11 cellular contexts compared by ENCODE assay signal in the genomic region with DNA sequence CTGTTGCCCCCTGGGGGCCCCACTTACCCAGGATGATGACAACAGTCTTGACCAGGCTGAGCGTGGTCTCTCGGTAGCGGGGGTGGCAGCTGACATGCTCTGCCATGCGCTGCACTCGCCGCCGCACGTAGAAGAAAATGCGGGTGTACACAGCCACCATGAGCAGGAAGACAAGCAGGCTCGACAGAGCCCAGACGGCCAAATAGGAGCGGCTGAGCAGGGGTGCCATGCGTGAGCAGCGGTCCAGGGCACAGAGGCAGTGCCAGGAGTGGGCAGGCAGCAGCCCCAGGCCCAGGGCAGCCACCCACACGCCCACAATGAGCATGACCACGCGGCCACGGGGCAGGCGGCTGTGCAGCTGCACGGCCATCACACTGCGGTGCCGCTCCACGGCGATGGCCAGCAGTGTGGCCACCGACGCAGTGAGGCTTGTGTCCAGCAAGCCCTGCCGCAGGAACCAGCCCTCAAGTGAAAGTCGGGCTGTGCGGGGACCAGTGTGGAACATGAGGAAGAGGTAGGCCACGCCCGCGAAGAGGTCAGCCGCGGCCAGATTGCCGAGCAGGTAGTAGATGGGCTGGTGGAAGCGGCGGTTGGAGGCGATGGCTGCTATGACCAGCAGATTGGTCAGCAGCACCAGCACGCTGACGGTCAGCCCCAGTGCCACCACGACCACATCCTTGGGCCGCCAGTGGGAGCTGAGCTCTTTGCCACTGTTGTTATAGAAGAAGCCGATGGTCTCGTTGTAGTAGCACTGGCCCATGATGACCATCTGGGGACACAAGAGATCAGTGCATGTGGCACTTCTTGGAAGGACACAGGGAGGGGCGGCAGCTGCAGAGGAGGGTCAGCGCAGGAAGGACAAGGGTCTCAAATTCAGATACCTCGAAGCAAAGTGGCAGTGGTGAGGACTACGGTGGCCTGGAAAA. TPM values are rescaled to one million over a fixed set of nuclear protein-coding genes. Genes with fewer than 3 reads are reported as not detected.
DNase-seq lines count a peak whose midpoint lies in the region; ATAC-seq and TF ChIP-seq lines count a peak whose summit lies in the region.
"Had no signal": no experiment of that assay in that cellular context is flagged by ENCODE, and none has a peak within 500 bp of the region (broad histone marks: within the 10 kb centered on the region; RNA-seq: fewer than 3 reads in every experiment).

No MANE protein-coding gene starts in this region.

- no peaks in the 10 kb centered on the region for H3K27me3 Mint-ChIP-seq in CD4-positive, CD25-positive, alpha-beta regulatory T cell
- H3K27me3 Mint-ChIP-seq in chondrocyte (ENCODE audit: low read depth): no peaks in the 10 kb centered on the region
- H3K27me3 Mint-ChIP-seq in natural killer cell treated with Interleukin-12 subunit alpha and Interleukin-12 subunit beta and Interleukin-15 and Interleukin-18, amount 100 ng/mL, for 72 hours: no peaks in the 10 kb centered on the region

- no peaks in the 10 kb centered on the region for H3K27me3 ChIP-seq in CD4-positive, CD25-positive, alpha-beta regulatory T cell (ENCODE audit: control insufficient read depth, insufficient read depth, low read length)
- no peaks in the 10 kb centered on the region for H3K27me3 ChIP-seq in Karpas-422 (ENCODE audit: low read length)
- H3K27me3 ChIP-seq: SJCRH30 had no signal

- H3K27ac ChIP-seq in CD4-positive, CD25-positive, alpha-beta regulatory T cell (ENCODE audit: insufficient read depth, low read length, poor library complexity, severe bottlenecking): peak overlapping the region; percentile 88
- H3K27ac ChIP-seq in Karpas-422 (ENCODE audit: low read length): no peak overlapping the region
- H3K27ac ChIP-seq: SJCRH30 had no signal

- H3K4me3 Mint-ChIP-seq in CD4-positive, CD25-positive, alpha-beta regulatory T cell: peak overlapping the region; percentile 89 to 99 (median 98)
- H3K4me3 Mint-ChIP-seq in chondrocyte (ENCODE audit: unreplicated experiment): peak overlapping the region; percentile 72
- peak overlapping the region; percentile 89 for H3K4me3 Mint-ChIP-seq in natural killer cell treated with Interleukin-12 subunit alpha and Interleukin-12 subunit beta and Interleukin-15 and Interleukin-18, amount 100 ng/mL, for 72 hours

- peaks cover 25% of the 10 kb centered on the region for H3K36me3 ChIP-seq in CD4-positive, CD25-positive, alpha-beta regulatory T cell (ENCODE audit: control insufficient read depth, insufficient read depth, low read length)
- H3K36me3 ChIP-seq in Karpas-422 (ENCODE audit: insufficient read depth, low read length): peaks cover 11% of the 10 kb centered on the region
- H3K36me3 ChIP-seq: SJCRH30 had no signal

- peaks cover 10% of the 10 kb centered on the region for H3K36me3 Mint-ChIP-seq in CD4-positive, CD25-positive, alpha-beta regulatory T cell
- no peaks in the 10 kb centered on the region for H3K36me3 Mint-ChIP-seq in chondrocyte (ENCODE audit: low read depth)
- no peaks in the 10 kb centered on the region for H3K36me3 Mint-ChIP-seq in natural killer cell treated with Interleukin-12 subunit alpha and Interleukin-12 subunit beta and Interleukin-15 and Interleukin-18, amount 100 ng/mL, for 72 hours

- H3K4me2 ChIP-seq in Karpas-422 (ENCODE audit: low read depth, low read length, poor library complexity, severe bottlenecking): peak overlapping the region; percentile 84

- H3K9me3 ChIP-seq in CD4-positive, CD25-positive, alpha-beta regulatory T cell (ENCODE audit: control insufficient read depth in 2 of 2, low read length in 2 of 2): no peaks in the 10 kb centered on the region
- H3K9me3 ChIP-seq in Karpas-422 (ENCODE audit: low read length): no peaks in the 10 kb centered on the region
- H3K9me3 ChIP-seq: SJCRH30 had no signal

- no peaks in the 10 kb centered on the region for H3K79me2 ChIP-seq in Karpas-422 (ENCODE audit: low read length)

- peak overlapping the region; percentile 76; the same call in 1 of the 2 replicates for H3K9ac ChIP-seq in Karpas-422 (ENCODE audit: low read length)

- H3K9me2 ChIP-seq in Karpas-422 (replicated peaks; ENCODE audit: insufficient read depth, low read length): no peaks in the 10 kb centered on the region

- H3K4me1 Mint-ChIP-seq in CD4-positive, CD25-positive, alpha-beta regulatory T cell: peaks cover 5 to 48% (median 17%) of the 10 kb centered on the region in 4 donors
- H3K4me1 Mint-ChIP-seq in chondrocyte (ENCODE audit: low read depth): peaks cover 13% of the 10 kb centered on the region
- peaks cover 18 to 23% of the 10 kb centered on the region in 2 donors for H3K4me1 Mint-ChIP-seq in natural killer cell treated with Interleukin-12 subunit alpha and Interleukin-12 subunit beta and Interleukin-15 and Interleukin-18, amount 100 ng/mL, for 72 hours (ENCODE audit: low read depth in 2 of 2)

- DNase-seq in CD4-positive, CD25-positive, alpha-beta regulatory T cell: no peak
- DNase-seq in Karpas-422 (no peak), chondrocyte (ENCODE audit: low spot score) (peak; percentile 92), NCI-H2196 (lab: John Stamatoyannopoulos, UW; ENCODE audit: unreplicated experiment) (no peak), inferior parietal cortex (ENCODE audit: extremely low spot score) (no peak)
- DNase-seq in natural killer cell treated with Interleukin-12 subunit alpha and Interleukin-12 subunit beta and Interleukin-15 and Interleukin-18, amount 100 ng/mL, for 72 hours (ENCODE audit: low spot score): no peak
- DNase-seq: activated gamma-delta T cell, NCI-H1436 treated with DMSO at 0.1 percent for 48 hours, SJCRH30 had no signal

- peak overlapping the region; percentile 84 for H3K4me3 ChIP-seq in CD4-positive, CD25-positive, alpha-beta regulatory T cell (ENCODE audit: low read depth, low read length)
- H3K4me3 ChIP-seq in Karpas-422 (ENCODE audit: low read length): peak overlapping the region; percentile 73; the same call in 1 of the 2 replicates
- H3K4me3 ChIP-seq: SJCRH30 had no signal

- no peak overlapping the region for H2AFZ ChIP-seq in Karpas-422 (ENCODE audit: low read length)

- peaks cover 29% of the 10 kb centered on the region for H3K4me1 ChIP-seq in CD4-positive, CD25-positive, alpha-beta regulatory T cell (ENCODE audit: control insufficient read depth, insufficient read depth, low read length, poor library complexity, severe bottlenecking)
- peaks cover 14% of the 10 kb centered on the region for H3K4me1 ChIP-seq in Karpas-422 (ENCODE audit: low read length)
- H3K4me1 ChIP-seq: SJCRH30 had no signal

- H3K27ac Mint-ChIP-seq in CD4-positive, CD25-positive, alpha-beta regulatory T cell: peak overlapping the region; percentile 95 to 99 (median 96)
- H3K27ac Mint-ChIP-seq in chondrocyte (ENCODE audit: unreplicated experiment): peak overlapping the region; percentile 18
- H3K27ac Mint-ChIP-seq in natural killer cell treated with Interleukin-12 subunit alpha and Interleukin-12 subunit beta and Interleukin-15 and Interleukin-18, amount 100 ng/mL, for 72 hours: peak overlapping the region; percentile 75 to 76

- no peak for ATAC-seq in CD4-positive, CD25-positive, alpha-beta regulatory T cell (ENCODE audit: low read depth in 2 of 2)
- ATAC-seq in natural killer cell treated with Interleukin-12 subunit alpha and Interleukin-12 subunit beta and Interleukin-15 and Interleukin-18, amount 100 ng/mL, for 72 hours: no peak
- ATAC-seq in GM18909 (IDR thresholded peaks at IDR 0.05; ENCODE audit: poor library complexity, unreplicated experiment): no peak
- ATAC-seq in GM21423 (IDR thresholded peaks at IDR 0.05; ENCODE audit: unreplicated experiment): no peak

- H4K20me1 ChIP-seq in Karpas-422 (ENCODE audit: insufficient read depth, low read depth, low read length): no peaks in the 10 kb centered on the region

- no peaks in the 10 kb centered on the region for H3K9me3 Mint-ChIP-seq in CD4-positive, CD25-positive, alpha-beta regulatory T cell
- H3K9me3 Mint-ChIP-seq in chondrocyte (ENCODE audit: low read depth): no peaks in the 10 kb centered on the region
- no peaks in the 10 kb centered on the region for H3K9me3 Mint-ChIP-seq in natural killer cell treated with Interleukin-12 subunit alpha and Interleukin-12 subunit beta and Interleukin-15 and Interleukin-18, amount 100 ng/mL, for 72 hours

- TF ChIP-seq CTCF in chondrocyte (IDR thresholded peaks at IDR 0.05): no peak

RNA-seq across cellular contexts. Expression of gene LPAR2, which starts 1.2 kb away (rescaled TPM):
- 120 TPM for total RNA-seq in CD4-positive, CD25-positive, alpha-beta regulatory T cell
- 10 to 100 TPM; 29.9 to 48.5 (median 40.4) TPM for polyA plus RNA-seq in CD4-positive, CD25-positive, alpha-beta regulatory T cell
- total RNA-seq in Karpas-422 (2014; rRNA removed; shearing (Covaris generic); ENCODE audit: low replicate concordance): 18.9 and 22.0 TPM in 2 replicates
- 8.1 to 9.5 TPM (median 8.2 TPM) in 3 replicates for total RNA-seq in chondrocyte
- 10 to 100 TPM; 33.7 to 35.0 TPM for total RNA-seq in natural killer cell treated with Interleukin-12 subunit alpha and Interleukin-12 subunit beta and Interleukin-15 and Interleukin-18, amount 100 ng/mL, for 72 hours

RNA-seq across cellular contexts. Expression of gene PBX4, which starts 8.3 kb away (rescaled TPM):
- 85.3 TPM for total RNA-seq in CD4-positive, CD25-positive, alpha-beta regulatory T cell
- 1 to 10 TPM; 4.1 to 7.2 (median 5.9) TPM for polyA plus RNA-seq in CD4-positive, CD25-positive, alpha-beta regulatory T cell
- 0.25 TPM in 1 of 2 replicates, not detected in the other for total RNA-seq in Karpas-422 (2014; rRNA removed; shearing (Covaris generic); ENCODE audit: low replicate concordance)
- 1.1 to 1.5 TPM (median 1.2 TPM) in 3 replicates for total RNA-seq in chondrocyte
- total RNA-seq in natural killer cell treated with Interleukin-12 subunit alpha and Interleukin-12 subunit beta and Interleukin-15 and Interleukin-18, amount 100 ng/mL, for 72 hours: 10 to 100 TPM; 26.3 to 80.1 TPM

RNA-seq across cellular contexts. Expression of gene GMIP, which starts 16.7 kb away (rescaled TPM):
- 155 TPM for total RNA-seq in CD4-positive, CD25-positive, alpha-beta regulatory T cell
- polyA plus RNA-seq in CD4-positive, CD25-positive, alpha-beta regulatory T cell: 10 to 100 TPM; 42.1 to 51.0 (median 45.7) TPM
- total RNA-seq in Karpas-422 (2014; rRNA removed; shearing (Covaris generic); ENCODE audit: low replicate concordance): 24.3 and 55.8 TPM in 2 replicates
- 18.0 to 19.5 TPM (median 18.3 TPM) in 3 replicates for total RNA-seq in chondrocyte
- 100 to 1,000 TPM in 1 of 2 donors, 10 to 100 TPM in 1; 87.2 to 112 TPM for total RNA-seq in natural killer cell treated with Interleukin-12 subunit alpha and Interleukin-12 subunit beta and Interleukin-15 and Interleukin-18, amount 100 ng/mL, for 72 hours

RNA-seq across cellular contexts. Expression of gene ATP13A1, which starts 36.7 kb away (rescaled TPM):
- 114 TPM for total RNA-seq in CD4-positive, CD25-positive, alpha-beta regulatory T cell
- 10 to 100 TPM; 24.1 to 31.9 (median 30.7) TPM for polyA plus RNA-seq in CD4-positive, CD25-positive, alpha-beta regulatory T cell
- total RNA-seq in Karpas-422 (2014; rRNA removed; shearing (Covaris generic); ENCODE audit: low replicate concordance): 39.6 and 59.1 TPM in 2 replicates
- total RNA-seq in chondrocyte: 48.1 to 68.3 TPM (median 48.8 TPM) in 3 replicates
- total RNA-seq in natural killer cell treated with Interleukin-12 subunit alpha and Interleukin-12 subunit beta and Interleukin-15 and Interleukin-18, amount 100 ng/mL, for 72 hours: 100 to 1,000 TPM in 1 of 2 donors, 10 to 100 TPM in 1; 61.9 to 122 TPM

RNA-seq across cellular contexts. Expression of gene ZNF101, which starts 41.9 kb away (rescaled TPM):
- total RNA-seq in CD4-positive, CD25-positive, alpha-beta regulatory T cell: 84.4 TPM
- polyA plus RNA-seq in CD4-positive, CD25-positive, alpha-beta regulatory T cell: 100 to 1,000 TPM; 123 to 168 (median 142) TPM
- total RNA-seq in Karpas-422 (2014; rRNA removed; shearing (Covaris generic); ENCODE audit: low replicate concordance): 12.4 and 15.0 TPM in 2 replicates
- 5.4 to 9.8 TPM (median 6.2 TPM) in 3 replicates for total RNA-seq in chondrocyte
- total RNA-seq in natural killer cell treated with Interleukin-12 subunit alpha and Interleukin-12 subunit beta and Interleukin-15 and Interleukin-18, amount 100 ng/mL, for 72 hours: 10 to 100 TPM; 45.3 to 53.1 TPM

Comparison
In these comparisons a context has a peak if more than half of its experiments do, and no peak if none do; other contexts are left out.
1. H3K27ac Mint-ChIP-seq: peak in every context shown above with its lines; median percentile 96 in CD4-positive, CD25-positive, alpha-beta regulatory T cell; 76 in natural killer cell treated with Interleukin-12 subunit alpha and Interleukin-12 subunit beta and Interleukin-15 and Interleukin-18, amount 100 ng/mL, for 72 hours; 18 in chondrocyte.
2. RNA of gene PBX4, which starts 8.3 kb away (total RNA-seq): 85.3 TPM in CD4-positive, CD25-positive, alpha-beta regulatory T cell (single experiment) and 26.3 to 80.1 TPM in natural killer cell treated with Interleukin-12 subunit alpha and Interleukin-12 subunit beta and Interleukin-15 and Interleukin-18, amount 100 ng/mL, for 72 hours; 1.1 to 1.5 TPM in chondrocyte and 0.25 TPM in Karpas-422; every median in the first group is over 10 times any median in the second.
3. Peak in every context shown above with its lines, with median percentiles within 50 percentile points of each other: H3K4me3 Mint-ChIP-seq.